ENCODE assay signal across 15 cellular contexts in genomic region chr22:30182365-30182764, GRCh38.
DNase-seq lines count a peak whose midpoint lies in the region; ATAC-seq, FAIRE-seq and TF ChIP-seq lines count a peak whose summit lies in the region.
"Had no signal": no experiment of that assay in that cellular context is flagged by ENCODE, and none has a peak within 500 bp of the region (broad histone marks: within the 10 kb centered on the region; RNA-seq: fewer than 3 reads in every experiment).

No MANE protein-coding gene starts in this region.

- ATAC-seq in GM18502 (IDR thresholded peaks at IDR 0.05; ENCODE audit: poor library complexity, unreplicated experiment): no peak
- ATAC-seq in GM19324 (IDR thresholded peaks at IDR 0.05; ENCODE audit: low FRiP score, unreplicated experiment): no peak

- H3K27ac ChIP-seq in hepatocyte: peak overlapping the region; percentile 25
- H3K27ac ChIP-seq: ascending aorta, BLaER1, ovary, tibial nerve had no signal

- peak; percentile 26 for FAIRE-seq in TTC549 (lab: Jason Lieb, UNC)
- FAIRE-seq: frontal cortex had no signal

- no peaks in the 10 kb centered on the region for H3K27me3 ChIP-seq in hepatocyte
- H3K27me3 ChIP-seq: ascending aorta, BLaER1, ovary, tibial nerve had no signal

- no peak overlapping the region for H2AFZ ChIP-seq in hepatocyte

- H3K36me3 ChIP-seq in hepatocyte (replicated peaks; ENCODE audit: insufficient read depth, low read depth): no peaks in the 10 kb centered on the region
- H3K36me3 ChIP-seq: ascending aorta, BLaER1, ovary, tibial nerve had no signal

- TF ChIP-seq CTCF in hepatocyte (IDR thresholded peaks at IDR 0.05; ENCODE audit: poor library complexity): no peak

- H3K4me2 ChIP-seq in hepatocyte: no peak overlapping the region
- H3K4me2 ChIP-seq: BLaER1 had no signal

- H3K9me2 ChIP-seq in hepatocyte (replicated peaks; ENCODE audit: insufficient read depth): no peaks in the 10 kb centered on the region

- H3K4me1 ChIP-seq in hepatocyte (ENCODE audit: insufficient read depth): peaks cover 28% of the 10 kb centered on the region
- H3K4me1 ChIP-seq: ascending aorta, BLaER1, tibial nerve had no signal

- peak; percentile 71; the same call in 1 of the 2 replicates for TF ChIP-seq EP300 in Ishikawa (IDR thresholded peaks at IDR 0.05; ENCODE audit: borderline replicate concordance)

- DNase-seq in DMS53 treated with DMSO at 0.1 percent for 48 hours (lab: John Stamatoyannopoulos, UW; ENCODE audit: unreplicated experiment) (peak; percentile 43), hepatocyte (ENCODE audit: low spot score) (no peak), HuH-7 (ENCODE audit: low spot score) (no peak)
- DNase-seq: activated CD4-positive, alpha-beta T cell treated with anti-CD3 and anti-CD28 coated beads, Interleukin-2, amount 50 U/mL, for 4 hours; DMS79 treated with DMSO at 0.1 percent for 48 hours; ovary; T1000 had no signal

- WGBS in hepatocyte (ENCODE audit: low lambda C conversion rate, missing lambda C conversion rate): 52% methylated on average over 4 of the region's 4 CpGs

- TF ChIP-seq RAD21 in Ishikawa (IDR thresholded peaks at IDR 0.05; ENCODE audit: low read depth): no peak

- no peaks in the 10 kb centered on the region for H3K9me3 ChIP-seq in hepatocyte (ENCODE audit: low read depth)
- H3K9me3 ChIP-seq: ascending aorta, BLaER1, ovary, tibial nerve had no signal

- no peak overlapping the region for H3K4me3 ChIP-seq in hepatocyte
- H3K4me3 ChIP-seq: ascending aorta, BLaER1, ovary, tibial nerve had no signal

- H4K20me1 ChIP-seq in hepatocyte (ENCODE audit: insufficient read depth, poor library complexity, severe bottlenecking): no peaks in the 10 kb centered on the region
- H4K20me1 ChIP-seq: BLaER1 had no signal

- H3K79me2 ChIP-seq in hepatocyte: no peaks in the 10 kb centered on the region

TF ChIP-seq in Ishikawa, 13 proteins besides CTCF, POLR2A, EP300 and RAD21:
- TF ChIP-seq, protein P1, sequence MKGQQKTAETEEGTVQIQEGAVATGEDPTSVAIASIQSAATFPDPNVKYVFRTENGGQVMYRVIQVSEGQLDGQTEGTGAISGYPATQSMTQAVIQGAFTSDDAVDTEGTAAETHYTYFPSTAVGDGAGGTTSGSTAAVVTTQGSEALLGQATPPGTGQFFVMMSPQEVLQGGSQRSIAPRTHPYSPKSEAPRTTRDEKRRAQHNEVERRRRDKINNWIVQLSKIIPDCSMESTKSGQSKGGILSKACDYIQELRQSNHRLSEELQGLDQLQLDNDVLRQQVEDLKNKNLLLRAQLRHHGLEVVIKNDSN (IDR thresholded peaks at IDR 0.05): no peak
- TF ChIP-seq TEAD4 (IDR thresholded peaks at IDR 0.05) (peak; percentile 80), TCF12 (IDR thresholded peaks at IDR 0.05; ENCODE audit: low read depth) (peak; percentile 44; the same call in 1 of the 2 replicates), FOXM1 (IDR thresholded peaks at IDR 0.05; ENCODE audit: borderline replicate concordance, low read depth) (peak; percentile 51; the same call in 1 of the 2 replicates), YY1 (IDR thresholded peaks at IDR 0.05; ENCODE audit: low read depth) (no peak)
